In genomic region chr17:46122486-46122871, GRCh38 we compare ENCODE assay signal across 17 cellular contexts.
A peak's percentile ranks its signal among the peaks of the same experiment; 100 is the strongest.
DNase-seq lines count a peak whose midpoint lies in the region; ATAC-seq and TF ChIP-seq lines count a peak whose summit lies in the region.
"Had no signal": no experiment of that assay in that cellular context is flagged by ENCODE, and none has a peak within 500 bp of the region (broad histone marks: within the 10 kb centered on the region; RNA-seq: fewer than 3 reads in every experiment).

No MANE protein-coding gene starts in this region.

- H3K27ac ChIP-seq in dorsolateral prefrontal cortex, result peak overlapping the region in 52 of 59 donors; percentile 1 to 87 (median 66)
- H3K27ac ChIP-seq: stomach had no signal

- peaks cover 85% of the 10 kb centered on the region for H3K4me1 Mint-ChIP-seq in activated T-cell treated with anti-CD3 and anti-CD28 coated beads, Interleukin-2, amount 50 U/mL, for 24 hours (ENCODE audit: low read depth)
- H3K4me1 Mint-ChIP-seq in T-cell, result peaks cover 63 to 91% (median 91%) of the 10 kb centered on the region in 3 donors
- peaks cover 46 to 51% of the 10 kb centered on the region in 2 donors for H3K4me1 Mint-ChIP-seq in stimulated activated naive B cell treated with anti-CD40 and anti-IgM and Interleukin-4, amounts not matched to agents 10 μg/mL and 1 μg/mL and 100 μg/mL, for 72 hours

- no peaks in the 10 kb centered on the region for H3K27me3 Mint-ChIP-seq in activated T-cell treated with anti-CD3 and anti-CD28 coated beads, Interleukin-2, amount 50 U/mL, for 24 hours
- H3K27me3 Mint-ChIP-seq in T-cell, result no peaks in the 10 kb centered on the region
- H3K27me3 Mint-ChIP-seq in stimulated activated naive B cell treated with anti-CD40 and anti-IgM and Interleukin-4, amounts not matched to agents 10 μg/mL and 1 μg/mL and 100 μg/mL, for 72 hours, result no peaks in the 10 kb centered on the region

- POLR2A ChIA-PET in T-cell (lab: Charles Lee), result no interaction called here

- peak overlapping the region; percentile 85 for H3K27ac Mint-ChIP-seq in activated T-cell treated with anti-CD3 and anti-CD28 coated beads, Interleukin-2, amount 50 U/mL, for 24 hours
- peak overlapping the region; percentile 62 to 69 for H3K27ac Mint-ChIP-seq in T-cell
- H3K27ac Mint-ChIP-seq in stimulated activated naive B cell treated with anti-CD40 and anti-IgM and Interleukin-4, amounts not matched to agents 10 μg/mL and 1 μg/mL and 100 μg/mL, for 72 hours, result peak overlapping the region; percentile 40

- H3K4me3 ChIP-seq in dorsolateral prefrontal cortex, result peak overlapping the region in 11 of 59 donors; percentile 1 to 39 (median 19)
- H3K4me3 ChIP-seq: stomach had no signal

- H3K9me3 Mint-ChIP-seq in activated T-cell treated with anti-CD3 and anti-CD28 coated beads, Interleukin-2, amount 50 U/mL, for 24 hours, result no peaks in the 10 kb centered on the region
- H3K9me3 Mint-ChIP-seq in T-cell, result no peaks in the 10 kb centered on the region
- H3K9me3 Mint-ChIP-seq in stimulated activated naive B cell treated with anti-CD40 and anti-IgM and Interleukin-4, amounts not matched to agents 10 μg/mL and 1 μg/mL and 100 μg/mL, for 72 hours, result peaks cover 2 to 4% of the 10 kb centered on the region in 2 donors

- peaks cover 27% of the 10 kb centered on the region for H3K36me3 Mint-ChIP-seq in activated T-cell treated with anti-CD3 and anti-CD28 coated beads, Interleukin-2, amount 50 U/mL, for 24 hours (ENCODE audit: low read depth)
- H3K36me3 Mint-ChIP-seq in T-cell, result peaks cover 18% of the 10 kb centered on the region
- H3K36me3 Mint-ChIP-seq in stimulated activated naive B cell treated with anti-CD40 and anti-IgM and Interleukin-4, amounts not matched to agents 10 μg/mL and 1 μg/mL and 100 μg/mL, for 72 hours, result peaks cover 11 to 27% of the 10 kb centered on the region in 2 donors

- DNase-seq in activated T-cell treated with anti-CD3 and anti-CD28 coated beads, Interleukin-2, amount 50 U/mL, for 24 hours, result no peak
- DNase-seq in activated T-cell treated with anti-CD3 and anti-CD28 coated beads, Interleukin-2, amount 50 U/mL, for 1 hour, result no peak
- DNase-seq in T-cell (peak in 1 of 34 experiments; percentile 33), dorsolateral prefrontal cortex (no peak), SW 1271 (lab: John Stamatoyannopoulos, UW) (no peak), RKO (ENCODE audit: low spot score) (no peak)
- DNase-seq in stimulated activated naive B cell treated with anti-CD40 and anti-IgM and Interleukin-4, amounts not matched to agents 10 μg/mL and 1 μg/mL and 100 μg/mL, for 72 hours, result no peak
- DNase-seq: DND-41; effector CD8-positive, alpha-beta T cell; HCEC 1CT; islet precursor cell; mesendoderm; NCI-H1417 treated with DMSO at 0.1 percent for 48 hours; NCI-H2171 treated with DMSO at 0.1 percent for 48 hours; stomach had no signal

- no peaks in the 10 kb centered on the region for H3K27me3 ChIP-seq in dorsolateral prefrontal cortex
- H3K27me3 ChIP-seq: stomach had no signal

- peak overlapping the region; percentile 56 for H3K4me3 Mint-ChIP-seq in activated T-cell treated with anti-CD3 and anti-CD28 coated beads, Interleukin-2, amount 50 U/mL, for 24 hours
- peak overlapping the region; percentile 2 to 54 (median 15) for H3K4me3 Mint-ChIP-seq in T-cell
- no peak overlapping the region for H3K4me3 Mint-ChIP-seq in stimulated activated naive B cell treated with anti-CD40 and anti-IgM and Interleukin-4, amounts not matched to agents 10 μg/mL and 1 μg/mL and 100 μg/mL, for 72 hours

- ATAC-seq in T-cell (replicated peaks in 1 of 4) (no peak), GM21825 (IDR thresholded peaks at IDR 0.05; ENCODE audit: unreplicated experiment) (no peak)
- no peak for ATAC-seq in stimulated activated naive B cell treated with anti-CD40 and anti-IgM and Interleukin-4, amounts not matched to agents 10 μg/mL and 1 μg/mL and 100 μg/mL, for 72 hours (replicated peaks)
- ATAC-seq: SK-N-SH treated with all-trans-retinoic acid at 6 μM for 48 hours had no signal

- CTCF ChIA-PET in T-cell (lab: Charles Lee), result no interaction called here

- TF ChIP-seq CTCF in dorsolateral prefrontal cortex (IDR thresholded peaks at IDR 0.05 in 54 of 56, conservative IDR thresholded peaks at IDR 0.05 in 2 of 56; ENCODE audit: low read depth in 1 of 56, partially characterized antibody in 56 of 56), result no peak

- intact Hi-C loops in dorsolateral prefrontal cortex (cut with DNase I), result no loop called here

Comparison
In these comparisons a context has a peak if more than half of its experiments do, and no peak if none do; other contexts are left out.
1. H3K4me3 Mint-ChIP-seq: peak in activated T-cell treated with anti-CD3 and anti-CD28 coated beads, Interleukin-2, amount 50 U/mL, for 24 hours (single experiment) and T-cell (3 of 3); none in stimulated activated naive B cell treated with anti-CD40 and anti-IgM and Interleukin-4, amounts not matched to agents 10 μg/mL and 1 μg/mL and 100 μg/mL, for 72 hours (0 of 2).
2. Peak in every context shown above with its lines, with median percentiles within 50 percentile points of each other: H3K27ac Mint-ChIP-seq.